ENCODE assay signal across 1 cellular context in the genomic region with DNA sequence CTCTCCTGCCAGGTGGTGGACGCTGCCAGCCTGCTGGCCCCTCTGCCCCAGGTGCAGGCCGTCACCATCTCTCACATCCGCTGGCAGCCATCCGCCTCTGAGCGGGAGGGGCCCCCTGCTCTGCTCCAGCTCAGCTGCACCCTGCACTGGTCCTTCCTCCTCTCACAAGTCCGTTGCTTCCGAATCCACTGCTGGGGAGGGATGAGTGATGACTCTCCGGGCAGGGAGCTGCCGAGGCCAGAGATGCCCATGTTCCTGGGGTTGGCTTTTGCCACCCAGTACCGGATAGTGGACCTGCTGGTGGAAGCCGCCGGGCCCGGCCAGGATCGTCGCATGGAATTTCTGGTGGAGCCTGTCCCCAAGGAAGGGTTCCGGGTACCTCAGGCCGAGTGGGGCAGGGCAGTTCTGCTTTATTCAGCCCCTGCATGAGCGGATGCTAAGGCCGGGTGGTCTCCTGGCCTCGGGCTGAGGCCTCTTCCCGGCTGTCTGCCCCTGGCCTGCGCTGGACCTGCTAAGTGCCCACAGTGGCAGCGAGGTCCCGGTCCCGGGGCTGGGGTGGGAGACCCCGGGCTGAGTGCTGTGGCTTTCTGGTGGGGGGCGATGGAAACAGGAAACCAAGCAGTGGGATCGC.
TF ChIP-seq lines count a peak whose summit lies in the region.

No MANE protein-coding gene starts in this region.

TF ChIP-seq in GM12878, 131 proteins besides CTCF, POLR2A, EP300 and RAD21 (continued from another document):
- TF ChIP-seq, protein P1, sequence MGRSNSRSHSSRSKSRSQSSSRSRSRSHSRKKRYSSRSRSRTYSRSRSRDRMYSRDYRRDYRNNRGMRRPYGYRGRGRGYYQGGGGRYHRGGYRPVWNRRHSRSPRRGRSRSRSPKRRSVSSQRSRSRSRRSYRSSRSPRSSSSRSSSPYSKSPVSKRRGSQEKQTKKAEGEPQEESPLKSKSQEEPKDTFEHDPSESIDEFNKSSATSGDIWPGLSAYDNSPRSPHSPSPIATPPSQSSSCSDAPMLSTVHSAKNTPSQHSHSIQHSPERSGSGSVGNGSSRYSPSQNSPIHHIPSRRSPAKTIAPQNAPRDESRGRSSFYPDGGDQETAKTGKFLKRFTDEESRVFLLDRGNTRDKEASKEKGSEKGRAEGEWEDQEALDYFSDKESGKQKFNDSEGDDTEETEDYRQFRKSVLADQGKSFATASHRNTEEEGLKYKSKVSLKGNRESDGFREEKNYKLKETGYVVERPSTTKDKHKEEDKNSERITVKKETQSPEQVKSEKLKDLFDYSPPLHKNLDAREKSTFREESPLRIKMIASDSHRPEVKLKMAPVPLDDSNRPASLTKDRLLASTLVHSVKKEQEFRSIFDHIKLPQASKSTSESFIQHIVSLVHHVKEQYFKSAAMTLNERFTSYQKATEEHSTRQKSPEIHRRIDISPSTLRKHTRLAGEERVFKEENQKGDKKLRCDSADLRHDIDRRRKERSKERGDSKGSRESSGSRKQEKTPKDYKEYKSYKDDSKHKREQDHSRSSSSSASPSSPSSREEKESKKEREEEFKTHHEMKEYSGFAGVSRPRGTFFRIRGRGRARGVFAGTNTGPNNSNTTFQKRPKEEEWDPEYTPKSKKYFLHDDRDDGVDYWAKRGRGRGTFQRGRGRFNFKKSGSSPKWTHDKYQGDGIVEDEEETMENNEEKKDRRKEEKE (IDR thresholded peaks at IDR 0.05): no peak
- TF ChIP-seq, protein P2, sequence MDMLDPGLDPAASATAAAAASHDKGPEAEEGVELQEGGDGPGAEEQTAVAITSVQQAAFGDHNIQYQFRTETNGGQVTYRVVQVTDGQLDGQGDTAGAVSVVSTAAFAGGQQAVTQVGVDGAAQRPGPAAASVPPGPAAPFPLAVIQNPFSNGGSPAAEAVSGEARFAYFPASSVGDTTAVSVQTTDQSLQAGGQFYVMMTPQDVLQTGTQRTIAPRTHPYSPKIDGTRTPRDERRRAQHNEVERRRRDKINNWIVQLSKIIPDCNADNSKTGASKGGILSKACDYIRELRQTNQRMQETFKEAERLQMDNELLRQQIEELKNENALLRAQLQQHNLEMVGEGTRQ (IDR thresholded peaks at IDR 0.05; ENCODE audit: borderline replicate concordance, low read depth, low read length): no peak
- no peak for TF ChIP-seq ZNF384 (IDR thresholded peaks at IDR 0.05; ENCODE audit: borderline replicate concordance, low read depth, low read length)
- TF ChIP-seq RAD51 (IDR thresholded peaks at IDR 0.05): no peak
TF ChIP-seq in GM12878: peak in this region for 0.
